ENCODE assay signal across 1 cellular context in the genomic region with DNA sequence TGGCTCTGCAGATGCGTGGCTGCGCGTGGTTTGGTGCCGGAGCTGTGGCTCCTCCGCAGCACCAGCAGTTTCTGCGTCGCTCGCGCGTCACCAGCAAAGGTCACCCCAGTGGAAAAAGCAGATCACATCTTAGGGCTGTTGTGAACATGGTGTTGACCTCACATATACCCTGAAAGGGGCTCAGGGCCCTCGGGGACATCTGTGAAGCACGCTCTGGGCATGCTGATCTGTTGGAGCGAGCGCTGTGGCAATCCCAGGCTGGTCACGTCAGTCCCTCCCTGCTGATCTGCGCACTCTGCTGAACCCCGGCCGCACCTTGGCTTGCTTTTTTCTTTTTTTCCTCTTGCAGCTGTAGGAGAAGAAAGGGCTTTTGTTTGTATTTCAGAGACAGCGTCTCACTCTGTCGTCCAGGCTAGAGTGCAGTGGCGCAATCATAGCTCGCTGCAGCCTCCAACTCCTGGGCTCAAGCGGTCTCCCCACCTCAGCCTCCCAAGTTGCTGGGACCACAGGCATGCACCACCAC.
A peak's percentile ranks its signal among the peaks of the same experiment; 100 is the strongest.
TF ChIP-seq lines count a peak whose summit lies in the region.

No MANE protein-coding gene starts in this region.

TF ChIP-seq in HepG2, 621 proteins besides CTCF, POLR2A, EP300 and RAD21 (continued from another document and continues in another):
- TF ChIP-seq FIP1L1 (IDR thresholded peaks at IDR 0.05; ENCODE audit: borderline replicate concordance, insufficient read depth, low read depth, low read length) (no peak), FOSL1 (CRISPR knock-in tag; IDR thresholded peaks at IDR 0.05; ENCODE audit: borderline replicate concordance) (no peak), HNF4A (CRISPR knock-in tag; IDR thresholded peaks at IDR 0.05) (peak; percentile 62), MAFK (conservative IDR thresholded peaks at IDR 0.05 in 1 of 2, IDR thresholded peaks at IDR 0.05 in 1 of 2; ENCODE audit: low read length in 2 of 2) (no peak), NFIC (IDR thresholded peaks at IDR 0.05; ENCODE audit: low read length) (no peak), CBX2 (IDR thresholded peaks at IDR 0.05; ENCODE audit: low read depth, low read length) (no peak), CBX2 (CRISPR knock-in tag; IDR thresholded peaks at IDR 0.05; ENCODE audit: low read depth) (no peak), TSC22D2 (CRISPR knock-in tag; IDR thresholded peaks at IDR 0.05; ENCODE audit: borderline replicate concordance) (no peak), KAT7 (CRISPR knock-in tag; IDR thresholded peaks at IDR 0.05; ENCODE audit: borderline replicate concordance) (0 out of 2 replicates have a peak, but pooled peaks have one; percentile 88), ZNF605 (CRISPR knock-in tag; IDR thresholded peaks at IDR 0.05) (no peak), EEA1 (CRISPR knock-in tag; IDR thresholded peaks at IDR 0.05; ENCODE audit: borderline replicate concordance) (no peak), CCAR2 (optimal IDR thresholded peaks at IDR 0.05; ENCODE audit: low read depth, low read length) (no peak), ZFYVE20 (CRISPR knock-in tag; IDR thresholded peaks at IDR 0.05; ENCODE audit: borderline replicate concordance, low read depth) (no peak), EHMT2 (IDR thresholded peaks at IDR 0.05; ENCODE audit: borderline replicate concordance, low read depth, low read length) (no peak), MYC (CRISPR knock-in tag; IDR thresholded peaks at IDR 0.05; ENCODE audit: borderline replicate concordance) (peak; percentile 75; the same call in 1 of the 2 replicates), ZBTB7B (CRISPR knock-in tag; IDR thresholded peaks at IDR 0.05) (0 out of 2 replicates have a peak, but pooled peaks have one; percentile 33), MEIS1 (CRISPR knock-in tag; IDR thresholded peaks at IDR 0.05; ENCODE audit: borderline replicate concordance) (no peak; the same call in 1 of the 2 replicates)
- TF ChIP-seq, protein P1, sequence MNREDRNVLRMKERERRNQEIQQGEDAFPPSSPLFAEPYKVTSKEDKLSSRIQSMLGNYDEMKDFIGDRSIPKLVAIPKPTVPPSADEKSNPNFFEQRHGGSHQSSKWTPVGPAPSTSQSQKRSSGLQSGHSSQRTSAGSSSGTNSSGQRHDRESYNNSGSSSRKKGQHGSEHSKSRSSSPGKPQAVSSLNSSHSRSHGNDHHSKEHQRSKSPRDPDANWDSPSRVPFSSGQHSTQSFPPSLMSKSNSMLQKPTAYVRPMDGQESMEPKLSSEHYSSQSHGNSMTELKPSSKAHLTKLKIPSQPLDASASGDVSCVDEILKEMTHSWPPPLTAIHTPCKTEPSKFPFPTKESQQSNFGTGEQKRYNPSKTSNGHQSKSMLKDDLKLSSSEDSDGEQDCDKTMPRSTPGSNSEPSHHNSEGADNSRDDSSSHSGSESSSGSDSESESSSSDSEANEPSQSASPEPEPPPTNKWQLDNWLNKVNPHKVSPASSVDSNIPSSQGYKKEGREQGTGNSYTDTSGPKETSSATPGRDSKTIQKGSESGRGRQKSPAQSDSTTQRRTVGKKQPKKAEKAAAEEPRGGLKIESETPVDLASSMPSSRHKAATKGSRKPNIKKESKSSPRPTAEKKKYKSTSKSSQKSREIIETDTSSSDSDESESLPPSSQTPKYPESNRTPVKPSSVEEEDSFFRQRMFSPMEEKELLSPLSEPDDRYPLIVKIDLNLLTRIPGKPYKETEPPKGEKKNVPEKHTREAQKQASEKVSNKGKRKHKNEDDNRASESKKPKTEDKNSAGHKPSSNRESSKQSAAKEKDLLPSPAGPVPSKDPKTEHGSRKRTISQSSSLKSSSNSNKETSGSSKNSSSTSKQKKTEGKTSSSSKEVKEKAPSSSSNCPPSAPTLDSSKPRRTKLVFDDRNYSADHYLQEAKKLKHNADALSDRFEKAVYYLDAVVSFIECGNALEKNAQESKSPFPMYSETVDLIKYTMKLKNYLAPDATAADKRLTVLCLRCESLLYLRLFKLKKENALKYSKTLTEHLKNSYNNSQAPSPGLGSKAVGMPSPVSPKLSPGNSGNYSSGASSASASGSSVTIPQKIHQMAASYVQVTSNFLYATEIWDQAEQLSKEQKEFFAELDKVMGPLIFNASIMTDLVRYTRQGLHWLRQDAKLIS (CRISPR knock-in tag; IDR thresholded peaks at IDR 0.05), result peak; percentile 64; the same call in 1 of the 2 replicates
- TF ChIP-seq, protein P2, sequence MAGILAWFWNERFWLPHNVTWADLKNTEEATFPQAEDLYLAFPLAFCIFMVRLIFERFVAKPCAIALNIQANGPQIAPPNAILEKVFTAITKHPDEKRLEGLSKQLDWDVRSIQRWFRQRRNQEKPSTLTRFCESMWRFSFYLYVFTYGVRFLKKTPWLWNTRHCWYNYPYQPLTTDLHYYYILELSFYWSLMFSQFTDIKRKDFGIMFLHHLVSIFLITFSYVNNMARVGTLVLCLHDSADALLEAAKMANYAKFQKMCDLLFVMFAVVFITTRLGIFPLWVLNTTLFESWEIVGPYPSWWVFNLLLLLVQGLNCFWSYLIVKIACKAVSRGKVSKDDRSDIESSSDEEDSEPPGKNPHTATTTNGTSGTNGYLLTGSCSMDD (CRISPR knock-in tag; IDR thresholded peaks at IDR 0.05), result no peak
- TF ChIP-seq, protein P3, sequence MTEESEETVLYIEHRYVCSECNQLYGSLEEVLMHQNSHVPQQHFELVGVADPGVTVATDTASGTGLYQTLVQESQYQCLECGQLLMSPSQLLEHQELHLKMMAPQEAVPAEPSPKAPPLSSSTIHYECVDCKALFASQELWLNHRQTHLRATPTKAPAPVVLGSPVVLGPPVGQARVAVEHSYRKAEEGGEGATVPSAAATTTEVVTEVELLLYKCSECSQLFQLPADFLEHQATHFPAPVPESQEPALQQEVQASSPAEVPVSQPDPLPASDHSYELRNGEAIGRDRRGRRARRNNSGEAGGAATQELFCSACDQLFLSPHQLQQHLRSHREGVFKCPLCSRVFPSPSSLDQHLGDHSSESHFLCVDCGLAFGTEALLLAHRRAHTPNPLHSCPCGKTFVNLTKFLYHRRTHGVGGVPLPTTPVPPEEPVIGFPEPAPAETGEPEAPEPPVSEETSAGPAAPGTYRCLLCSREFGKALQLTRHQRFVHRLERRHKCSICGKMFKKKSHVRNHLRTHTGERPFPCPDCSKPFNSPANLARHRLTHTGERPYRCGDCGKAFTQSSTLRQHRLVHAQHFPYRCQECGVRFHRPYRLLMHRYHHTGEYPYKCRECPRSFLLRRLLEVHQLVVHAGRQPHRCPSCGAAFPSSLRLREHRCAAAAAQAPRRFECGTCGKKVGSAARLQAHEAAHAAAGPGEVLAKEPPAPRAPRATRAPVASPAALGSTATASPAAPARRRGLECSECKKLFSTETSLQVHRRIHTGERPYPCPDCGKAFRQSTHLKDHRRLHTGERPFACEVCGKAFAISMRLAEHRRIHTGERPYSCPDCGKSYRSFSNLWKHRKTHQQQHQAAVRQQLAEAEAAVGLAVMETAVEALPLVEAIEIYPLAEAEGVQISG (CRISPR knock-in tag; IDR thresholded peaks at IDR 0.05), result peak; percentile 54
- TF ChIP-seq, protein P4, sequence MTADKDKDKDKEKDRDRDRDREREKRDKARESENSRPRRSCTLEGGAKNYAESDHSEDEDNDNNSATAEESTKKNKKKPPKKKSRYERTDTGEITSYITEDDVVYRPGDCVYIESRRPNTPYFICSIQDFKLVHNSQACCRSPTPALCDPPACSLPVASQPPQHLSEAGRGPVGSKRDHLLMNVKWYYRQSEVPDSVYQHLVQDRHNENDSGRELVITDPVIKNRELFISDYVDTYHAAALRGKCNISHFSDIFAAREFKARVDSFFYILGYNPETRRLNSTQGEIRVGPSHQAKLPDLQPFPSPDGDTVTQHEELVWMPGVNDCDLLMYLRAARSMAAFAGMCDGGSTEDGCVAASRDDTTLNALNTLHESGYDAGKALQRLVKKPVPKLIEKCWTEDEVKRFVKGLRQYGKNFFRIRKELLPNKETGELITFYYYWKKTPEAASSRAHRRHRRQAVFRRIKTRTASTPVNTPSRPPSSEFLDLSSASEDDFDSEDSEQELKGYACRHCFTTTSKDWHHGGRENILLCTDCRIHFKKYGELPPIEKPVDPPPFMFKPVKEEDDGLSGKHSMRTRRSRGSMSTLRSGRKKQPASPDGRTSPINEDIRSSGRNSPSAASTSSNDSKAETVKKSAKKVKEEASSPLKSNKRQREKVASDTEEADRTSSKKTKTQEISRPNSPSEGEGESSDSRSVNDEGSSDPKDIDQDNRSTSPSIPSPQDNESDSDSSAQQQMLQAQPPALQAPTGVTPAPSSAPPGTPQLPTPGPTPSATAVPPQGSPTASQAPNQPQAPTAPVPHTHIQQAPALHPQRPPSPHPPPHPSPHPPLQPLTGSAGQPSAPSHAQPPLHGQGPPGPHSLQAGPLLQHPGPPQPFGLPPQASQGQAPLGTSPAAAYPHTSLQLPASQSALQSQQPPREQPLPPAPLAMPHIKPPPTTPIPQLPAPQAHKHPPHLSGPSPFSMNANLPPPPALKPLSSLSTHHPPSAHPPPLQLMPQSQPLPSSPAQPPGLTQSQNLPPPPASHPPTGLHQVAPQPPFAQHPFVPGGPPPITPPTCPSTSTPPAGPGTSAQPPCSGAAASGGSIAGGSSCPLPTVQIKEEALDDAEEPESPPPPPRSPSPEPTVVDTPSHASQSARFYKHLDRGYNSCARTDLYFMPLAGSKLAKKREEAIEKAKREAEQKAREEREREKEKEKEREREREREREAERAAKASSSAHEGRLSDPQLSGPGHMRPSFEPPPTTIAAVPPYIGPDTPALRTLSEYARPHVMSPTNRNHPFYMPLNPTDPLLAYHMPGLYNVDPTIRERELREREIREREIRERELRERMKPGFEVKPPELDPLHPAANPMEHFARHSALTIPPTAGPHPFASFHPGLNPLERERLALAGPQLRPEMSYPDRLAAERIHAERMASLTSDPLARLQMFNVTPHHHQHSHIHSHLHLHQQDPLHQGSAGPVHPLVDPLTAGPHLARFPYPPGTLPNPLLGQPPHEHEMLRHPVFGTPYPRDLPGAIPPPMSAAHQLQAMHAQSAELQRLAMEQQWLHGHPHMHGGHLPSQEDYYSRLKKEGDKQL (CRISPR knock-in tag; IDR thresholded peaks at IDR 0.05; ENCODE audit: low read depth), result no peak
- TF ChIP-seq, protein P5, sequence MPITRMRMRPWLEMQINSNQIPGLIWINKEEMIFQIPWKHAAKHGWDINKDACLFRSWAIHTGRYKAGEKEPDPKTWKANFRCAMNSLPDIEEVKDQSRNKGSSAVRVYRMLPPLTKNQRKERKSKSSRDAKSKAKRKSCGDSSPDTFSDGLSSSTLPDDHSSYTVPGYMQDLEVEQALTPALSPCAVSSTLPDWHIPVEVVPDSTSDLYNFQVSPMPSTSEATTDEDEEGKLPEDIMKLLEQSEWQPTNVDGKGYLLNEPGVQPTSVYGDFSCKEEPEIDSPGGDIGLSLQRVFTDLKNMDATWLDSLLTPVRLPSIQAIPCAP (CRISPR knock-in tag; IDR thresholded peaks at IDR 0.05; ENCODE audit: low read depth), result no peak
- TF ChIP-seq, protein P6, sequence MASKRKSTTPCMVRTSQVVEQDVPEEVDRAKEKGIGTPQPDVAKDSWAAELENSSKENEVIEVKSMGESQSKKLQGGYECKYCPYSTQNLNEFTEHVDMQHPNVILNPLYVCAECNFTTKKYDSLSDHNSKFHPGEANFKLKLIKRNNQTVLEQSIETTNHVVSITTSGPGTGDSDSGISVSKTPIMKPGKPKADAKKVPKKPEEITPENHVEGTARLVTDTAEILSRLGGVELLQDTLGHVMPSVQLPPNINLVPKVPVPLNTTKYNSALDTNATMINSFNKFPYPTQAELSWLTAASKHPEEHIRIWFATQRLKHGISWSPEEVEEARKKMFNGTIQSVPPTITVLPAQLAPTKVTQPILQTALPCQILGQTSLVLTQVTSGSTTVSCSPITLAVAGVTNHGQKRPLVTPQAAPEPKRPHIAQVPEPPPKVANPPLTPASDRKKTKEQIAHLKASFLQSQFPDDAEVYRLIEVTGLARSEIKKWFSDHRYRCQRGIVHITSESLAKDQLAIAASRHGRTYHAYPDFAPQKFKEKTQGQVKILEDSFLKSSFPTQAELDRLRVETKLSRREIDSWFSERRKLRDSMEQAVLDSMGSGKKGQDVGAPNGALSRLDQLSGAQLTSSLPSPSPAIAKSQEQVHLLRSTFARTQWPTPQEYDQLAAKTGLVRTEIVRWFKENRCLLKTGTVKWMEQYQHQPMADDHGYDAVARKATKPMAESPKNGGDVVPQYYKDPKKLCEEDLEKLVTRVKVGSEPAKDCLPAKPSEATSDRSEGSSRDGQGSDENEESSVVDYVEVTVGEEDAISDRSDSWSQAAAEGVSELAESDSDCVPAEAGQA (IDR thresholded peaks at IDR 0.05; ENCODE audit: low read depth), result peak; percentile 68
- TF ChIP-seq, protein P6 (CRISPR knock-in tag; IDR thresholded peaks at IDR 0.05; ENCODE audit: borderline replicate concordance), result no peak
- TF ChIP-seq, protein P7, sequence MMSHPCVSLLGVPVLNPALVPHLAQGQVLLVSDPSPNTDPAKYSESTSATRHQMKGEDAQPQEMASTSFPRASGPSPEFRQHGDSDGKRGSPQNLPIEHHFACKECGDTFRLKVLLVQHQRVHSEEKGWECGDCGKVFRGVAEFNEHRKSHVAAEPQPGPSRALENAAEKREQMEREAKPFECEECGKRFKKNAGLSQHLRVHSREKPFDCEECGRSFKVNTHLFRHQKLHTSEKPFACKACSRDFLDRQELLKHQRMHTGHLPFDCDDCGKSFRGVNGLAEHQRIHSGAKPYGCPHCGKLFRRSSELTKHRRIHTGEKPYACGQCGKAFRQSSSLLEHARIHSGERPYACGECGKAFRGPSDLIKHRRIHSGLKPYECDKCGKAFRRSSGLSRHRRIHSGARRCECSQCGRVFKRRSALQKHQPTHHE (CRISPR knock-in tag; IDR thresholded peaks at IDR 0.05; ENCODE audit: borderline replicate concordance), result no peak
